ENCODE assay signal across 34 cellular contexts in the genomic region with DNA sequence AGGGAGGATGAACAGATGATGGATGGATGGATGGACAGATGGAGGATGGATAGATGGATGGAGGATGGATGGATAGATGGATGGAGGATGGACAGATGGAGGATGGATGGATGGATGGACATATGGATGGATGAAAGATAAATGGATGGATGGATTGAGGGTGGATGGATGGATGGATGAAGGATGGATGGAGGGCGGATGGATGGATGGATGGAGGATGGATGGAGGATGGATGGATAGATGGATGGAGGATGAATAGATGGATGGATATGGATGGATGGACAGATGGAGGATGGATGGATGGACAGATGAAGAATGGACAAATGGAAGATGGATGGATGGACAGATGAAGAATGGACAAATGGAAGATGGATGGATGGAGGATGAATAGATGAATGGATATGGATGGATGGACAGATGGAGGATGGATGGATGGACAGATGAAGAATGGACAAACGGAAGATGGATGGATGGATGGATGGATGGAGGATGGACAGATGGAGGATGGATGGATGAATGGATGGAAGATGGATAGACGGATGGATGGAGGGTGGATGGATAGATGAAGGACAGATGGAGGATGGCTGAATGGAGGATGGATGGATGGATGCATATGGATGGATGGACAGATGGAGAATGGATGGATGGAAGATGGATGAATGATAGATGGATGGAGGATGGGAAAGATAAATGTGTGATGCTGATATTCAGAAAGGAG. TPM values are rescaled to one million over a fixed set of nuclear protein-coding genes. Genes with fewer than 3 reads are reported as not detected.
"Had no signal": no experiment of that assay in that cellular context is flagged by ENCODE, and none has a peak within 500 bp of the region (broad histone marks: within the 10 kb centered on the region; RNA-seq: fewer than 3 reads in every experiment).

No MANE protein-coding gene starts in this region.

- DNase-seq: dermis blood vessel endothelial cell; effector memory CD4-positive, alpha-beta T cell; foreskin keratinocyte; heart left ventricle; left colon; left ventricle myocardium superior; lower lobe of right lung; nephron progenitor cell; occipital lobe; ovary; right cardiac atrium; stimulated activated CD4-positive, alpha-beta T cell treated with anti-CD3 and anti-CD28 coated beads, Interleukin-15, amount 100 ng/mL, for 24 hours; stimulated activated CD4-positive, alpha-beta T cell treated with anti-CD3 and anti-CD28 coated beads, Interleukin-2, amount 100 ng/mL, for 48 hours; stimulated activated naive B cell treated with anti-CD40 and anti-IgM and Interleukin-4, amounts not matched to agents 10 μg/mL and 1 μg/mL and 100 μg/mL, for 72 hours; upper lobe of left lung had no signal

- H3K4me3 ChIP-seq: coronary artery, esophagus muscularis mucosa, gastroesophageal sphincter, heart left ventricle, hepatocyte, lower lobe of right lung, ovary, psoas muscle, skin epidermis, thoracic aorta, tibial nerve, upper lobe of left lung, uterus had no signal

- H3K4me2 ChIP-seq: hepatocyte had no signal

- H3K4me1 Mint-ChIP-seq: stimulated activated naive B cell treated with anti-CD40 and anti-IgM and Interleukin-4, amounts not matched to agents 10 μg/mL and 1 μg/mL and 100 μg/mL, for 72 hours had no signal

- H3K27ac Mint-ChIP-seq: naive thymus-derived CD8-positive, alpha-beta T cell; nephron progenitor cell; stimulated activated naive B cell treated with anti-CD40 and anti-IgM and Interleukin-4, amounts not matched to agents 10 μg/mL and 1 μg/mL and 100 μg/mL, for 72 hours; stimulated activated naive CD8-positive, alpha-beta T cell treated with anti-CD3 and anti-CD28 coated beads, Interleukin-15, Interleukin-2, amounts not matched to agents 100 ng/mL and 50 ng/mL, for 24 hours had no signal

- H3K36me3 ChIP-seq: esophagus muscularis mucosa, gastroesophageal sphincter, heart left ventricle, lower lobe of right lung, ovary, thoracic aorta, upper lobe of left lung, uterus had no signal

- H3K4me1 ChIP-seq: foreskin keratinocyte, lower lobe of right lung, uterus had no signal

- H3K9me3 ChIP-seq: esophagus muscularis mucosa, gastroesophageal sphincter, lower lobe of right lung, ovary, psoas muscle, thoracic aorta, upper lobe of left lung, uterus had no signal

- H3K27me3 ChIP-seq: ovary, uterus had no signal

- H2AFZ ChIP-seq: hepatocyte had no signal

- H3K4me3 Mint-ChIP-seq: naive thymus-derived CD8-positive, alpha-beta T cell; nephron progenitor cell; stimulated activated naive B cell treated with anti-CD40 and anti-IgM and Interleukin-4, amounts not matched to agents 10 μg/mL and 1 μg/mL and 100 μg/mL, for 72 hours; stimulated activated naive CD8-positive, alpha-beta T cell treated with anti-CD3 and anti-CD28 coated beads, Interleukin-15, Interleukin-2, amounts not matched to agents 100 ng/mL and 50 ng/mL, for 24 hours had no signal

- H3K79me2 ChIP-seq: hepatocyte had no signal

- ATAC-seq: foreskin keratinocyte; gastroesophageal sphincter; heart left ventricle; left colon; left ventricle myocardium superior; lower lobe of right lung; naive thymus-derived CD8-positive, alpha-beta T cell; psoas muscle; right cardiac atrium; stimulated activated naive B cell treated with anti-CD40 and anti-IgM and Interleukin-4, amounts not matched to agents 10 μg/mL and 1 μg/mL and 100 μg/mL, for 72 hours had no signal

- FAIRE-seq: endothelial cell of umbilical vein, islet of Langerhans had no signal

- H3K27ac ChIP-seq: coronary artery, esophagus muscularis mucosa, foreskin keratinocyte, gastroesophageal sphincter, heart left ventricle, hepatocyte, lower lobe of right lung, ovary, psoas muscle, skin epidermis, thoracic aorta, upper lobe of left lung, uterus had no signal

RNA-seq across cellular contexts. Expression of a gene that starts 7.4 kb away (rescaled TPM):
- total RNA-seq: epithelial cell of proximal tubule had no signal

RNA-seq across cellular contexts. Expression of a gene that starts 46.0 kb away (rescaled TPM):
- total RNA-seq: dermis blood vessel endothelial cell; endothelial cell of umbilical vein; epithelial cell of proximal tubule; esophagus muscularis mucosa; fibroblast of lung; foreskin keratinocyte; gastroesophageal sphincter; heart left ventricle; hepatocyte; kidney epithelial cell; left colon; left ventricle myocardium superior; lower lobe of right lung; mesenteric fat pad; myocyte; naive thymus-derived CD8-positive, alpha-beta T cell; occipital lobe; ovary; psoas muscle; renal cortical epithelial cell; right cardiac atrium; thoracic aorta; tibial nerve; upper lobe of left lung; uterus had no signal
- polyA plus RNA-seq: endothelial cell of umbilical vein; fibroblast of lung; foreskin keratinocyte; heart left ventricle; hepatocyte; naive thymus-derived CD8-positive, alpha-beta T cell; ovary; psoas muscle; right cardiac atrium had no signal
